In genomic region chr15:52503788-52504496, GRCh38 we compare ENCODE assay signal across 8 cellular contexts. TPM values are rescaled to one million over a fixed set of nuclear protein-coding genes. Genes with fewer than 3 reads are reported as not detected.
A peak's percentile ranks its signal among the peaks of the same experiment; 100 is the strongest.
DNase-seq lines count a peak whose midpoint lies in the region; ATAC-seq and TF ChIP-seq lines count a peak whose summit lies in the region.

No MANE protein-coding gene starts in this region.

- ATAC-seq in GM21528 (IDR thresholded peaks at IDR 0.05; ENCODE audit: low FRiP score, unreplicated experiment), result peak; percentile 85

- H3K79me1 ChIP-seq in mesendoderm (ENCODE audit: low read length), result no peaks in the 10 kb centered on the region

- H4K5ac ChIP-seq in mesendoderm (ENCODE audit: low read length), result no peak overlapping the region

- H3K27ac ChIP-seq in mesendoderm (ENCODE audit: low read depth, low read length), result no peak overlapping the region

- DNase-seq in GM12864 (ENCODE audit: low read depth) (peak; percentile 62), NAMALWA (ENCODE audit: low spot score) (peak; percentile 74), foreskin fibroblast (peak; percentile 62 to 76), COR-L47 (lab: John Stamatoyannopoulos, UW) (no peak), UCSD-AML1 (lab: John Stamatoyannopoulos, UW; ENCODE audit: unreplicated experiment) (no peak), mesendoderm (no peak), anterior cingulate cortex (lab: John Stamatoyannopoulos, UW) (no peak)

- no peaks in the 10 kb centered on the region for H3K36me3 ChIP-seq in mesendoderm (ENCODE audit: control insufficient read depth, insufficient read depth, low read length)

- no peak overlapping the region for H2AK5ac ChIP-seq in mesendoderm (ENCODE audit: low read length)

- no peaks in the 10 kb centered on the region for H3K4me1 ChIP-seq in mesendoderm (ENCODE audit: control insufficient read depth, low read depth, low read length)

- H3K4me3 ChIP-seq in GM12864 (ENCODE audit: low read depth, low read length) (no peak overlapping the region), foreskin fibroblast (ENCODE audit: low read depth in 1 of 2, low read length in 2 of 2) (no peak overlapping the region), mesendoderm (ENCODE audit: low read length) (no peak overlapping the region)

- H3K56ac ChIP-seq in mesendoderm (ENCODE audit: low read length), result no peak overlapping the region

- 100% methylated on average over 1 of the region's 5 CpGs for WGBS in mesendoderm (ENCODE audit: extremely low coverage, insufficient coverage, low lambda C conversion rate)

- no peak overlapping the region for H3K23ac ChIP-seq in mesendoderm (ENCODE audit: low read length)

- H2BK15ac ChIP-seq in mesendoderm (replicated peaks; ENCODE audit: low read depth), result no peak overlapping the region

- no peak for TF ChIP-seq CTCF in GM12864 (IDR thresholded peaks at IDR 0.05; ENCODE audit: low read depth, low read length, missing control alignments)
- TF ChIP-seq CTCF in foreskin fibroblast (IDR thresholded peaks at IDR 0.05; ENCODE audit: low read depth, low read length), result no peak

- no peak overlapping the region for H3K9ac ChIP-seq in mesendoderm (ENCODE audit: low read length)

- H3K4ac ChIP-seq in mesendoderm (ENCODE audit: low read depth, low read length), result no peak overlapping the region

- H3K79me2 ChIP-seq in mesendoderm (ENCODE audit: control insufficient read depth, insufficient read depth, low read length), result no peaks in the 10 kb centered on the region

- H3K27me3 ChIP-seq in mesendoderm (ENCODE audit: insufficient read depth, low read length, poor library complexity), result no peaks in the 10 kb centered on the region

- H4K8ac ChIP-seq in mesendoderm (ENCODE audit: low read depth, low read length), result no peak overlapping the region

- no peak overlapping the region for H2BK120ac ChIP-seq in mesendoderm (ENCODE audit: low read depth, low read length)

- H2BK5ac ChIP-seq in mesendoderm (ENCODE audit: low read length), result no peak overlapping the region

- H3K18ac ChIP-seq in mesendoderm (ENCODE audit: low read length), result no peak overlapping the region

- no peak overlapping the region for H3K4me2 ChIP-seq in mesendoderm (ENCODE audit: low read length)

RNA-seq across cellular contexts. Expression of gene MYO5A, which starts 24.7 kb away (rescaled TPM):
- 7.5 TPM for polyA plus RNA-seq in mesendoderm (2013, experiment 1 of 2)
- polyA plus RNA-seq in mesendoderm (2013, experiment 2 of 2), result 8.2 TPM

Comparison
In these comparisons a context has a peak if more than half of its experiments do, and no peak if none do; other contexts are left out.
1. DNase-seq: peak in GM12864 (single experiment), NAMALWA (single experiment) and foreskin fibroblast (2 of 2); none in COR-L47 (single experiment), UCSD-AML1 (single experiment), mesendoderm (single experiment) and anterior cingulate cortex (0 of 58).